8 cellular contexts compared by ENCODE assay signal in the genomic region with DNA sequence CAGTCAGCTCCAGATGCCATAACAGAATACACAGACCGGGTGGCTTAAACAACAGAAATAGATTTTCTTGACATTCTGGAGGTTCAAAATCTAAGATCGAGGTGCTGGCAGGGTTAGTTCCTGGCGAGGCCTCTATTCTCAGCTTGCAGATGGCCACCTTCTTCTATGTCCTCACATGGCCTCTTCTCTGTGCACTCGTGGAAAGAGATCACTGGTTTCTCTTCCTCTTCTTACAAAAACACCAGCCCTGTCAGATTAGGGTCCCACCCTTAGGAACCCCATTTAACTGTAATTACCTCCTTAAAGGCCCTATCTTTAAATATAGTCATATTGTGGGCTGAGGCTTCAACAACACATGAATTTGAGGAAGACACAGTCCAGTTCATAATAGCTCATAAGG. TPM values are rescaled to one million over a fixed set of nuclear protein-coding genes. Genes with fewer than 3 reads are reported as not detected.
A peak's percentile ranks its signal among the peaks of the same experiment; 100 is the strongest.
DNase-seq lines count a peak whose midpoint lies in the region; ATAC-seq lines count a peak whose summit lies in the region.

No MANE protein-coding gene starts in this region.

- H3K14ac ChIP-seq in neuronal stem cell (ENCODE audit: low read length): no peak overlapping the region

- H4K20me1 ChIP-seq in BLaER1 treated with 17β-estradiol and CSF1 and Interleukin-3, amounts not matched to agents 10 nM and 100 nM: no peaks in the 10 kb centered on the region

- no peak overlapping the region for H2BK15ac ChIP-seq in neuronal stem cell (ENCODE audit: low read length)

- no peak overlapping the region for H3K23ac ChIP-seq in neuronal stem cell (ENCODE audit: low read depth, low read length, poor library complexity)

- no peaks in the 10 kb centered on the region for H3K36me3 ChIP-seq in BLaER1 treated with 17β-estradiol and CSF1 and Interleukin-3, amounts not matched to agents 10 nM and 100 nM
- H3K36me3 ChIP-seq in neuronal stem cell (replicated peaks in 1 of 2; ENCODE audit: control insufficient read depth in 2 of 2, insufficient read depth in 2 of 2, low read length in 2 of 2): no peaks in the 10 kb centered on the region

- peak overlapping the region; percentile 19 to 83 (median 54); a peak in 21 of 22 replicates for H3K4me2 ChIP-seq in BLaER1 treated with 17β-estradiol and CSF1 and Interleukin-3, amounts not matched to agents 10 nM and 100 nM
- no peak overlapping the region for H3K4me2 ChIP-seq in neuronal stem cell (ENCODE audit: insufficient read depth, low read length, poor library complexity, severe bottlenecking)

- H2BK120ac ChIP-seq in neuronal stem cell (ENCODE audit: low read depth, low read length): no peak overlapping the region

- DNase-seq in cerebellar cortex (ENCODE audit: low spot score) (peak; percentile 25), neuronal stem cell (ENCODE audit: low spot score) (no peak), Kasumi-1 (lab: John Stamatoyannopoulos, UW) (no peak), NCI-H526 treated with DMSO at 0.1 percent for 48 hours (lab: John Stamatoyannopoulos, UW) (no peak), mucosa of gallbladder (ENCODE audit: low spot score) (no peak)

- H3K27ac ChIP-seq in BLaER1 treated with 17β-estradiol and CSF1 and Interleukin-3, amounts not matched to agents 10 nM and 100 nM: peak overlapping the region in 3 of 11 experiments; percentile 79 to 89 (median 86); a peak in 7 of 22 replicates
- H3K27ac ChIP-seq in neuronal stem cell (replicated peaks; ENCODE audit: low read length): no peak overlapping the region

- H2BK12ac ChIP-seq in neuronal stem cell (ENCODE audit: low read length): no peak overlapping the region

- H4K91ac ChIP-seq in neuronal stem cell (ENCODE audit: low read depth, low read length, poor library complexity): no peak overlapping the region

- peak; percentile 46 for ATAC-seq in GM21367 (IDR thresholded peaks at IDR 0.05; ENCODE audit: unreplicated experiment)
- peak; percentile 47 for ATAC-seq in HG03159 (IDR thresholded peaks at IDR 0.05; ENCODE audit: unreplicated experiment)

- no peaks in the 10 kb centered on the region for H3K27me3 ChIP-seq in BLaER1 treated with 17β-estradiol and CSF1 and Interleukin-3, amounts not matched to agents 10 nM and 100 nM
- H3K27me3 ChIP-seq in neuronal stem cell (ENCODE audit: control insufficient read depth in 3 of 3, insufficient read depth in 3 of 3, low read depth in 1 of 3, low read length in 3 of 3): no peaks in the 10 kb centered on the region

- H3K4me1 ChIP-seq in BLaER1 treated with 17β-estradiol and CSF1 and Interleukin-3, amounts not matched to agents 10 nM and 100 nM: peaks cover 27 to 93% (median 49%) of the 10 kb centered on the region in 10 experiments
- peaks cover 18 to 23% of the 10 kb centered on the region in 2 donors for H3K4me1 ChIP-seq in neuronal stem cell (ENCODE audit: control insufficient read depth in 2 of 2, insufficient read depth in 1 of 2, low read depth in 1 of 2, low read length in 2 of 2)

- no peak overlapping the region for H2AFZ ChIP-seq in neuronal stem cell (ENCODE audit: low read length)

- no peaks in the 10 kb centered on the region for H3K79me1 ChIP-seq in neuronal stem cell (ENCODE audit: low read depth, low read length)

- H2BK5ac ChIP-seq in neuronal stem cell (ENCODE audit: low read length): no peak overlapping the region

- H2AK5ac ChIP-seq in neuronal stem cell (ENCODE audit: low read depth, low read length): no peak overlapping the region

- H3K4me3 ChIP-seq in BLaER1 treated with 17β-estradiol and CSF1 and Interleukin-3, amounts not matched to agents 10 nM and 100 nM: no peak overlapping the region
- no peak overlapping the region for H3K4me3 ChIP-seq in neuronal stem cell (ENCODE audit: low read length in 2 of 2)

- WGBS in neuronal stem cell (ENCODE audit: extremely low coverage in 2 of 2, insufficient read length in 2 of 2, insufficient replicate concordance in 1 of 2), 2 donors: no CpG with 5 or more reads among the region's 4 CpGs

- no peak overlapping the region for H3K4ac ChIP-seq in neuronal stem cell (ENCODE audit: low read length)

- H3K9ac ChIP-seq in BLaER1 treated with 17β-estradiol and CSF1 and Interleukin-3, amounts not matched to agents 10 nM and 100 nM: peak overlapping the region in 2 of 11 experiments; percentile 25 to 80; a peak in 4 of 22 replicates
- H3K9ac ChIP-seq in neuronal stem cell (ENCODE audit: low read depth, low read length, poor library complexity): no peak overlapping the region

- H4K8ac ChIP-seq in neuronal stem cell (ENCODE audit: low read depth, low read length): no peak overlapping the region

- no peaks in the 10 kb centered on the region for H3K9me3 ChIP-seq in BLaER1 treated with 17β-estradiol and CSF1 and Interleukin-3, amounts not matched to agents 10 nM and 100 nM (replicated peaks in 1 of 11)
- H3K9me3 ChIP-seq in neuronal stem cell (replicated peaks in 1 of 2; ENCODE audit: control insufficient read depth in 2 of 2, insufficient read depth in 1 of 2, low read depth in 1 of 2, low read length in 2 of 2): no peaks in the 10 kb centered on the region

- no peak overlapping the region for H3K18ac ChIP-seq in neuronal stem cell (ENCODE audit: low read length)

RNA-seq across cellular contexts. Expression of a gene that starts 27.0 kb away (rescaled TPM):
- 60.5 TPM for polyA plus RNA-seq in neuronal stem cell (2013, experiment 1 of 2)
- polyA plus RNA-seq in neuronal stem cell (2013, experiment 2 of 2): 61.4 TPM
- total RNA-seq in mucosa of gallbladder: 65.4 TPM
